ENCODE assay signal across 11 cellular contexts in genomic region chr4:13918110-13918509, GRCh38.
DNase-seq lines count a peak whose midpoint lies in the region; ATAC-seq, FAIRE-seq and TF ChIP-seq lines count a peak whose summit lies in the region.
"Had no signal": no experiment of that assay in that cellular context is flagged by ENCODE, and none has a peak within 500 bp of the region (broad histone marks: within the 10 kb centered on the region; RNA-seq: fewer than 3 reads in every experiment).

No MANE protein-coding gene starts in this region.

- peak; percentile 94 for DNase-seq in HT1080 (ENCODE audit: low read depth)
- peak; percentile 97 for DNase-seq in choroid plexus epithelial cell (ENCODE audit: low read depth)
- DNase-seq in kidney epithelial cell (ENCODE audit: low read depth), result peak; percentile 90
- DNase-seq in urothelium cell line (ENCODE audit: low spot score), result peak; percentile 29
- no peak for DNase-seq in GM13977 (ENCODE audit: low spot score)
- DNase-seq in COLO668 (lab: John Stamatoyannopoulos, UW; ENCODE audit: unreplicated experiment), result no peak
- DNase-seq: activated CD4-positive, alpha-beta T cell treated with anti-CD3 and anti-CD28 coated beads, Interleukin-2, amount 50 U/mL, for 1 hour; NCI-H1092 treated with DMSO at 0.1 percent for 48 hours; PC-9 had no signal

- H3K4me3 ChIP-seq in choroid plexus epithelial cell (ENCODE audit: low read depth, low read length) (no peak overlapping the region), kidney epithelial cell (ENCODE audit: low read depth, low read length) (no peak overlapping the region)
- H3K4me3 ChIP-seq: neural progenitor cell, PC-9 had no signal

- in situ Hi-C loops in GM13977 (cut with MboI; ENCODE audit: low pct_unique_long_range_greater_than_20kb, low sequenced_read_pairs, unreplicated experiment), result no loop called here

- H3K36me3 ChIP-seq in kidney epithelial cell (ENCODE audit: control insufficient read depth, insufficient read depth, low read length), result no peaks in the 10 kb centered on the region
- H3K36me3 ChIP-seq: neural progenitor cell had no signal

- no peak for TF ChIP-seq CTCF in choroid plexus epithelial cell (conservative IDR thresholded peaks at IDR 0.05; ENCODE audit: low read depth, low read length)
- no peak for TF ChIP-seq CTCF in kidney epithelial cell (IDR thresholded peaks at IDR 0.05; ENCODE audit: insufficient read depth, low read length, poor library complexity, severe bottlenecking)
- no peak for TF ChIP-seq CTCF in GM13977 (IDR thresholded peaks at IDR 0.05; ENCODE audit: extremely low read depth, insufficient read depth, missing control alignments)

- H3K27me3 ChIP-seq in kidney epithelial cell (ENCODE audit: control insufficient read depth, insufficient read depth, low read length), result no peaks in the 10 kb centered on the region
- H3K27me3 ChIP-seq: neural progenitor cell had no signal

- ATAC-seq in HG03460 (IDR thresholded peaks at IDR 0.05; ENCODE audit: unreplicated experiment), result no peak

- FAIRE-seq in urothelium cell line (lab: Jason Lieb, UNC), result no peak

Comparison
In these comparisons a context has a peak if more than half of its experiments do, and no peak if none do; other contexts are left out.
1. DNase-seq: peak in HT1080 (single experiment), choroid plexus epithelial cell (single experiment), kidney epithelial cell (single experiment) and urothelium cell line (single experiment); none in GM13977 (single experiment) and COLO668 (single experiment).